16 cellular contexts compared by ENCODE assay signal in the genomic region with DNA sequence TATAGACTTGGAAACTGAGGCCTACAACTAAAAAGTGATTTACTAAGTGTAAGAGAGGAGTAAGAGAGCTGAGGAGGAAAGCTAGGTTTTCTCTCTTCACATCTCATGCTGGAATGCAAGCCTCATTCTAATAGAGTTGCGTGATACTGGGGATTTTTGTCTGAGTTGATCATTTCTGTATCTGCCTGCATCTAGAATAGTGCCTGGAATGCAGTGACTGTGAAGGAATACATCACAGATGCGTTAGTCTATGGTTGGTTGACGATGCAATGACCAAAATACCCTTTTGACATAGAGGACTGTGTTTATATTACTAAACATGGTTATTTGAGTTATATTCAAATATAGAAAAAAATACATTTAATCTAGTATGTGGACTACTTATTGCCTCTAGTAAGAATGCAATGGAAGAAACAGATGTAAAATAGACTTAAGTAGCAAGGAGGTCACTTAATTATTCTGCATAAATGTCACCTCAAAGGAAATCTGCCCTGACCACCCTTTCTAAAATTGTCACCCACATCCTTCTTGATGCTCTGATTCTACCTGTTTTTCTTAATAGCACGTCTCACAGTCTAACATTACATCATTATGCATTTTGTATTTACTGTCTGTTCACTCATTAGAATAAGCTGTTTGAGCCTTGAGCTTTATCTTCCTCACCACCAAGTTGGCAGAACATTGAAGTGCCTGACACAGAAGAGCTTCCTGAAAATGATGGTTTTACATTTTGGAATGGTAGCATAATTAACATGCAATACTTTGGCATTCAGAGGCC.
"Had no signal": no experiment of that assay in that cellular context is flagged by ENCODE, and none has a peak within 500 bp of the region (broad histone marks: within the 10 kb centered on the region; RNA-seq: fewer than 3 reads in every experiment).

No MANE protein-coding gene starts in this region.

- H3K4me1 Mint-ChIP-seq: stimulated activated memory B cell treated with anti-CD40 and anti-IgM and Interleukin-4, amounts not matched to agents 10 μg/mL and 1 μg/mL and 100 μg/mL, for 72 hours had no signal

- H3K4me3 ChIP-seq: adrenal gland, body of pancreas, colonic mucosa, esophagus muscularis mucosa, lower lobe of right lung had no signal

- H3K4me1 ChIP-seq: adrenal gland, body of pancreas, colonic mucosa, esophagus muscularis mucosa, foreskin keratinocyte had no signal

- H3K27me3 ChIP-seq: adrenal gland, body of pancreas, colonic mucosa, esophagus muscularis mucosa, foreskin keratinocyte had no signal

- H3K27me3 Mint-ChIP-seq: activated T-cell treated with anti-CD3 and anti-CD28 coated beads, Interleukin-2, amount 50 U/mL, for 24 hours; stimulated activated memory B cell treated with anti-CD40 and anti-IgM and Interleukin-4, amounts not matched to agents 10 μg/mL and 1 μg/mL and 100 μg/mL, for 72 hours had no signal

- ATAC-seq: activated CD8-positive, alpha-beta memory T cell treated with anti-CD3 and anti-CD28 coated beads, Interleukin-2, amount 10 ng/mL, durations not matched to agents 7 days and 5 days; body of pancreas; foreskin keratinocyte; lower lobe of right lung; stimulated activated memory B cell treated with anti-CD40 and anti-IgM and Interleukin-4, amounts not matched to agents 10 μg/mL and 1 μg/mL and 100 μg/mL, for 72 hours had no signal

- H3K27ac ChIP-seq: adrenal gland, body of pancreas, colonic mucosa, esophagus muscularis mucosa, foreskin keratinocyte, lower lobe of right lung had no signal

- H3K27ac Mint-ChIP-seq: activated CD8-positive, alpha-beta memory T cell treated with anti-CD3 and anti-CD28 coated beads, Interleukin-2, amount 10 ng/mL, durations not matched to agents 7 days and 5 days; activated naive CD4-positive, alpha-beta T cell treated with anti-CD3 and anti-CD28 coated beads, Interleukin-2, amount 10 ng/mL, durations not matched to agents 7 days and 5 days; activated T-cell treated with anti-CD3 and anti-CD28 coated beads, Interleukin-2, amount 50 U/mL, for 24 hours; stimulated activated memory B cell treated with anti-CD40 and anti-IgM and Interleukin-4, amounts not matched to agents 10 μg/mL and 1 μg/mL and 100 μg/mL, for 72 hours had no signal

- H3K4me3 Mint-ChIP-seq: activated CD8-positive, alpha-beta memory T cell treated with anti-CD3 and anti-CD28 coated beads, Interleukin-2, amount 10 ng/mL, durations not matched to agents 7 days and 5 days; activated naive CD4-positive, alpha-beta T cell treated with anti-CD3 and anti-CD28 coated beads, Interleukin-2, amount 10 ng/mL, durations not matched to agents 7 days and 5 days; activated T-cell treated with anti-CD3 and anti-CD28 coated beads, Interleukin-2, amount 50 U/mL, for 24 hours; stimulated activated memory B cell treated with anti-CD40 and anti-IgM and Interleukin-4, amounts not matched to agents 10 μg/mL and 1 μg/mL and 100 μg/mL, for 72 hours had no signal

- H3K36me3 ChIP-seq: adrenal gland, colonic mucosa, esophagus muscularis mucosa, lower lobe of right lung had no signal

- H3K9me3 ChIP-seq: adrenal gland, body of pancreas, colonic mucosa, esophagus muscularis mucosa, lower lobe of right lung had no signal

- H3K9me3 Mint-ChIP-seq: activated naive CD4-positive, alpha-beta T cell treated with anti-CD3 and anti-CD28 coated beads, Interleukin-2, amount 10 ng/mL, durations not matched to agents 7 days and 5 days; activated T-cell treated with anti-CD3 and anti-CD28 coated beads, Interleukin-2, amount 50 U/mL, for 24 hours; stimulated activated memory B cell treated with anti-CD40 and anti-IgM and Interleukin-4, amounts not matched to agents 10 μg/mL and 1 μg/mL and 100 μg/mL, for 72 hours had no signal

- H3K36me3 Mint-ChIP-seq: activated CD8-positive, alpha-beta memory T cell treated with anti-CD3 and anti-CD28 coated beads, Interleukin-2, amount 10 ng/mL, durations not matched to agents 7 days and 5 days; activated naive CD4-positive, alpha-beta T cell treated with anti-CD3 and anti-CD28 coated beads, Interleukin-2, amount 10 ng/mL, durations not matched to agents 7 days and 5 days; stimulated activated memory B cell treated with anti-CD40 and anti-IgM and Interleukin-4, amounts not matched to agents 10 μg/mL and 1 μg/mL and 100 μg/mL, for 72 hours had no signal

- DNase-seq: activated CD4-positive, alpha-beta T cell treated with anti-CD3 and anti-CD28 coated beads for 1 hour; activated CD4-positive, alpha-beta T cell treated with anti-CD3 and anti-CD28 coated beads, Interleukin-2, amount 50 U/mL, for 48 hours; activated CD8-positive, alpha-beta memory T cell treated with anti-CD3 and anti-CD28 coated beads, Interleukin-2, amount 10 ng/mL, durations not matched to agents 7 days and 5 days; activated naive CD4-positive, alpha-beta T cell treated with anti-CD3 and anti-CD28 coated beads, Interleukin-2, amount 10 ng/mL, durations not matched to agents 7 days and 5 days; activated T-cell treated with anti-CD3 and anti-CD28 coated beads, Interleukin-2, amount 50 U/mL, for 24 hours; adrenal gland; body of pancreas; central memory CD4-positive, alpha-beta T cell; colonic mucosa; foreskin keratinocyte; lower lobe of right lung; midbrain; retina; stimulated activated CD4-positive, alpha-beta T cell treated with anti-CD3 and anti-CD28 coated beads, Interleukin-2, amount 100 ng/mL, for 48 hours had no signal
